8 cellular contexts compared by ENCODE assay signal in the genomic region with DNA sequence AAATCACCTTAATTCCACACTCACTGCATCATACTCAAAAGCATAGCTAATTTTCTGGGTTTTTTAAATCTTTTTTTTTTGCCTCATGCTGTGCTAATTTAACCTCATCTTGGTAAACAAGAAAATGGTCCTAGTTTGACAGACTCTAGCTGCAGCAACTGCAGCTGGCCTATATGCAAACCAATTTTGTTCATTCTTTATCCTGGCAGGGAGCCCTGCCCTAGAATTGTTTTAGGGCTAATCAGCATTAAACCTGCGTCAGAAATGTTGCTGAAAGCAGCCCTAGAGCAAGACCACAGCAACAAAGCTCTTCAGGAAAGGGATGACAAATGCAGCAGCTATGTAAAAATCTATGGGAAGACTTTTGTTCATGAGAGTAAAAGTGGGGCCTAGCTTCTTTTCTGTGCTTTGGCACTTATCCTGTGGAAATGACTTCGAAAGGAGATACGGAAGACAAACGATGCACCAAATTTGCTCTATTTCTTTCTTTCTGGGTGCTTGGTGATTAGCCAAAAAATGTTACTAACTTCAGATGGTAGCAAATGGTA.
DNase-seq lines count a peak whose midpoint lies in the region; ATAC-seq and TF ChIP-seq lines count a peak whose summit lies in the region.

No MANE protein-coding gene starts in this region.

- no peaks in the 10 kb centered on the region for H3K36me3 ChIP-seq in left lung

- in situ Hi-C loops in astrocyte of the spinal cord (cut with HindIII; ENCODE audit: low sequenced_read_pairs) = no loop called here

- H3K4me1 ChIP-seq in left lung = peaks cover 0 to 3% of the 10 kb centered on the region in 2 donors

- TF ChIP-seq CTCF in AG09319 (IDR thresholded peaks at IDR 0.05; ENCODE audit: low read depth, low read length) (no peak), astrocyte of the spinal cord (IDR thresholded peaks at IDR 0.05; ENCODE audit: low read depth, low read length) (no peak), left lung (IDR thresholded peaks at IDR 0.05) (no peak)

- DNase-seq in AG09319 (ENCODE audit: extremely low read depth, low read depth) (peak; percentile 96), NCI-H1105 (lab: John Stamatoyannopoulos, UW) (peak; percentile 65), astrocyte of the spinal cord (ENCODE audit: low read depth, low spot score) (peak; percentile 100), left lung (no peak), UCSD-AML1 (lab: John Stamatoyannopoulos, UW; ENCODE audit: unreplicated experiment) (no peak), DMS153 treated with DMSO at 0.1 percent for 48 hours (lab: John Stamatoyannopoulos, UW; ENCODE audit: unreplicated experiment) (no peak)

- intact Hi-C loops in left lung (cut with DNase I) = no loop called here

- H3K27ac ChIP-seq in left lung = peak overlapping the region in 1 of 2 donors; percentile 5

- H3K4me3 ChIP-seq in astrocyte of the spinal cord (ENCODE audit: low read depth, low read length) (no peak overlapping the region), left lung (no peak overlapping the region)

- no peaks in the 10 kb centered on the region for H3K9me3 ChIP-seq in left lung

- ATAC-seq in left lung (peak; percentile 66), HG02981 (IDR thresholded peaks at IDR 0.05; ENCODE audit: unreplicated experiment) (no peak), esophagus mucosa (no peak)

- no peaks in the 10 kb centered on the region for H3K27me3 ChIP-seq in left lung

Comparison
In these comparisons a context has a peak if more than half of its experiments do, and no peak if none do; other contexts are left out.
1. DNase-seq: peak in AG09319 (single experiment), NCI-H1105 (single experiment) and astrocyte of the spinal cord (single experiment); none in left lung (0 of 2), UCSD-AML1 (single experiment) and DMS153 treated with DMSO at 0.1 percent for 48 hours (single experiment).